In genomic region chr13:62305758-62306157, GRCh38 we compare ENCODE assay signal across 10 cellular contexts.
DNase-seq lines count a peak whose midpoint lies in the region; ATAC-seq lines count a peak whose summit lies in the region.
"Had no signal": no experiment of that assay in that cellular context is flagged by ENCODE, and none has a peak within 500 bp of the region (broad histone marks: within the 10 kb centered on the region; RNA-seq: fewer than 3 reads in every experiment).

No MANE protein-coding gene starts in this region.

- no peak overlapping the region for H2BK5ac ChIP-seq in mesenchymal stem cell (ENCODE audit: low read depth, low read length, poor library complexity, severe bottlenecking)

- ATAC-seq in GM19035 (IDR thresholded peaks at IDR 0.05; ENCODE audit: unreplicated experiment): peak; percentile 96
- ATAC-seq in GM21825 (IDR thresholded peaks at IDR 0.05; ENCODE audit: unreplicated experiment): peak; percentile 80
- peak; percentile 78 for ATAC-seq in HG03354 (IDR thresholded peaks at IDR 0.05; ENCODE audit: poor library complexity, severe bottlenecking, unreplicated experiment)

- no peak overlapping the region for H4K91ac ChIP-seq in mesenchymal stem cell (ENCODE audit: low read length)

- H4K8ac ChIP-seq in mesenchymal stem cell (ENCODE audit: low read length): no peak overlapping the region

- H3K27me3 ChIP-seq in mesenchymal stem cell (ENCODE audit: control insufficient read depth in 1 of 2, insufficient read depth in 1 of 2, low read length in 2 of 2): no peaks in the 10 kb centered on the region

- H2AFZ ChIP-seq in mesenchymal stem cell (ENCODE audit: low read depth, low read length): no peak overlapping the region

- H3K79me1 ChIP-seq in mesenchymal stem cell (replicated peaks; ENCODE audit: low read length, poor library complexity, severe bottlenecking): no peaks in the 10 kb centered on the region

- no peaks in the 10 kb centered on the region for H3K36me3 ChIP-seq in mesenchymal stem cell (ENCODE audit: control insufficient read depth in 1 of 2, insufficient read depth in 2 of 2, low read depth in 1 of 2, low read length in 2 of 2)

- no peak overlapping the region for H3K23ac ChIP-seq in mesenchymal stem cell (ENCODE audit: low read length in 2 of 2)

- H3K14ac ChIP-seq in mesenchymal stem cell (ENCODE audit: low read length in 2 of 2): no peak overlapping the region

- H3K27ac ChIP-seq in mesenchymal stem cell (ENCODE audit: low read length, poor library complexity, severe bottlenecking): no peak overlapping the region
- H3K27ac ChIP-seq: coronary artery, VCaP had no signal

- no peak overlapping the region for H2BK12ac ChIP-seq in mesenchymal stem cell (ENCODE audit: low read length in 2 of 2)

- no peak overlapping the region for H2BK15ac ChIP-seq in mesenchymal stem cell (ENCODE audit: low read depth, poor library complexity, severe bottlenecking)

- H3K4me3 ChIP-seq in mesenchymal stem cell (ENCODE audit: insufficient read depth in 1 of 2, low read depth in 1 of 2, low read length in 2 of 2): peak overlapping the region in 1 of 2 experiments; percentile 63
- H3K4me3 ChIP-seq: coronary artery had no signal

- H3K4me2 ChIP-seq in mesenchymal stem cell (ENCODE audit: low read length, poor library complexity, severe bottlenecking): no peak overlapping the region

- H2AK5ac ChIP-seq in mesenchymal stem cell (ENCODE audit: low read length, severe bottlenecking): no peak overlapping the region

- H2BK120ac ChIP-seq in mesenchymal stem cell (ENCODE audit: low read depth, low read length): no peak overlapping the region

- H3K9ac ChIP-seq in mesenchymal stem cell (ENCODE audit: low read length): peak overlapping the region; percentile 76

- H3K9me3 ChIP-seq in mesenchymal stem cell (ENCODE audit: control insufficient read depth, low read length): no peaks in the 10 kb centered on the region

- DNase-seq in mesenchymal stem cell (no peak), NCI-H774 (lab: John Stamatoyannopoulos, UW) (no peak), head of caudate nucleus (no peak), posterior vena cava (ENCODE audit: low spot score) (no peak)
- DNase-seq: GOT3 had no signal

- H3K4me1 ChIP-seq in mesenchymal stem cell (ENCODE audit: control insufficient read depth, insufficient read depth, low read depth, low read length): no peaks in the 10 kb centered on the region

- no peak overlapping the region for H3K4ac ChIP-seq in mesenchymal stem cell (ENCODE audit: low read depth in 1 of 2, low read length in 2 of 2)

- H3K18ac ChIP-seq in mesenchymal stem cell (ENCODE audit: low read depth in 1 of 2, low read length in 2 of 2): no peak overlapping the region

- intact Hi-C loops in head of caudate nucleus (cut with DNase I) (no loop called here), posterior vena cava (cut with DNase I) (no loop called here)

- WGBS in mesenchymal stem cell: 89% methylated on average over 2 of the region's 3 CpGs
